In genomic region chr11:3944198-3944597, GRCh38 we compare ENCODE assay signal across 12 cellular contexts.
DNase-seq lines count a peak whose midpoint lies in the region; ATAC-seq, FAIRE-seq and TF ChIP-seq lines count a peak whose summit lies in the region.
"Had no signal": no experiment of that assay in that cellular context is flagged by ENCODE, and none has a peak within 500 bp of the region (broad histone marks: within the 10 kb centered on the region; RNA-seq: fewer than 3 reads in every experiment).

No MANE protein-coding gene starts in this region.

- no peak overlapping the region for H3K4me3 ChIP-seq in BLaER1 treated with 17β-estradiol and CSF1 and Interleukin-3, amounts not matched to agents 10 nM and 100 nM
- no peak overlapping the region for H3K4me3 ChIP-seq in Peyer's patch
- H3K4me3 ChIP-seq in esophagus muscularis mucosa: no peak overlapping the region
- no peak overlapping the region for H3K4me3 ChIP-seq in psoas muscle

- peak overlapping the region in 9 of 11 experiments; percentile 11 to 54 (median 43); a peak in 17 of 22 replicates for H3K4me2 ChIP-seq in BLaER1 treated with 17β-estradiol and CSF1 and Interleukin-3, amounts not matched to agents 10 nM and 100 nM

- H3K36me3 ChIP-seq in BLaER1 treated with 17β-estradiol and CSF1 and Interleukin-3, amounts not matched to agents 10 nM and 100 nM: peaks cover 0 to 20% (median 0%) of the 10 kb centered on the region in 11 experiments; a peak in 3 of 22 replicates
- H3K36me3 ChIP-seq in Peyer's patch (no peaks in the 10 kb centered on the region), esophagus muscularis mucosa (no peaks in the 10 kb centered on the region), psoas muscle (ENCODE audit: insufficient read depth in 1 of 2, low read depth in 1 of 2) (no peaks in the 10 kb centered on the region)

- CTCF ChIA-PET in HEK293T (lab: Yijun Ruan, JAX): no interaction called here

- H3K27ac ChIP-seq in BLaER1 treated with 17β-estradiol and CSF1 and Interleukin-3, amounts not matched to agents 10 nM and 100 nM: no peak overlapping the region
- H3K27ac ChIP-seq in Peyer's patch (peak overlapping the region in 3 of 4 donors; percentile 2 to 40 (median 11)), esophagus muscularis mucosa (replicated peaks in 1 of 4) (peak overlapping the region; percentile 50 to 84 (median 64)), psoas muscle (peak overlapping the region; percentile 56)

- H3K4me1 ChIP-seq in BLaER1 treated with 17β-estradiol and CSF1 and Interleukin-3, amounts not matched to agents 10 nM and 100 nM: peaks cover 57 to 66% (median 63%) of the 10 kb centered on the region in 10 experiments
- H3K4me1 ChIP-seq in Peyer's patch (peaks cover 0 to 41% (median 22%) of the 10 kb centered on the region in 4 donors), esophagus muscularis mucosa (peaks cover 75 to 97% (median 91%) of the 10 kb centered on the region in 4 donors), psoas muscle (peaks cover 78% of the 10 kb centered on the region)

- peaks cover 0 to 6% (median 0%) of the 10 kb centered on the region in 11 experiments; a peak in 2 of 22 replicates for H3K9me3 ChIP-seq in BLaER1 treated with 17β-estradiol and CSF1 and Interleukin-3, amounts not matched to agents 10 nM and 100 nM (replicated peaks in 1 of 11)
- no peaks in the 10 kb centered on the region for H3K9me3 ChIP-seq in Peyer's patch
- no peaks in the 10 kb centered on the region for H3K9me3 ChIP-seq in esophagus muscularis mucosa
- H3K9me3 ChIP-seq in psoas muscle: no peaks in the 10 kb centered on the region

- WGBS in esophagus muscularis mucosa: 59% methylated on average over 1 of the region's 1 CpG
- WGBS in psoas muscle, 3 donors: 11 to 23% (median 16%) methylated on average over 1 of the region's 1 CpG

- DNase-seq in Peyer's patch (no peak), esophagus muscularis mucosa (ENCODE audit: extremely low spot score) (no peak), psoas muscle (peak; percentile 31 to 58), HEK293T (ENCODE audit: extremely low spot score) (no peak), NCI-H1436 (lab: John Stamatoyannopoulos, UW) (no peak), D721Med (ENCODE audit: insufficient read length, low spot score) (no peak)
- DNase-seq: activated CD4-positive, CD25-positive, alpha-beta regulatory T cell; mesendoderm; NCI-H1092 had no signal

- POLR2A ChIA-PET in HEK293T (lab: Yijun Ruan, JAX): no interaction called here

- no peak for TF ChIP-seq POLR2A in Peyer's patch (IDR thresholded peaks at IDR 0.05)
- TF ChIP-seq POLR2A in esophagus muscularis mucosa (IDR thresholded peaks at IDR 0.05; ENCODE audit: low read depth): no peak

- intact Hi-C loops in esophagus muscularis mucosa (cut with DNase I) (loop anchor here (10.0 kb wide), 2 partner anchors 89 to 111 kb away; partner anchors contain the start of gene STIM1), psoas muscle (cut with DNase I) (no loop called here)

- no peaks in the 10 kb centered on the region for H3K27me3 ChIP-seq in BLaER1 treated with 17β-estradiol and CSF1 and Interleukin-3, amounts not matched to agents 10 nM and 100 nM
- H3K27me3 ChIP-seq in Peyer's patch (no peaks in the 10 kb centered on the region), esophagus muscularis mucosa (no peaks in the 10 kb centered on the region), psoas muscle (ENCODE audit: insufficient read depth in 3 of 3, low read length in 2 of 3) (no peaks in the 10 kb centered on the region)

- no peak overlapping the region for H3K9ac ChIP-seq in BLaER1 treated with 17β-estradiol and CSF1 and Interleukin-3, amounts not matched to agents 10 nM and 100 nM

- TF ChIP-seq CTCF in Peyer's patch (IDR thresholded peaks at IDR 0.05) (no peak), esophagus muscularis mucosa (IDR thresholded peaks at IDR 0.05) (no peak), psoas muscle (IDR thresholded peaks at IDR 0.05) (no peak), D721Med (IDR thresholded peaks at IDR 0.05; ENCODE audit: insufficient read depth, missing control alignments) (no peak)

- ATAC-seq in psoas muscle (peak in 3 of 4 donors; percentile 53 to 73 (median 73)), GM21737 (IDR thresholded peaks at IDR 0.05; ENCODE audit: unreplicated experiment) (no peak)

- peaks cover 0 to 62% (median 6%) of the 10 kb centered on the region in 11 experiments; a peak in 8 of 22 replicates for H4K20me1 ChIP-seq in BLaER1 treated with 17β-estradiol and CSF1 and Interleukin-3, amounts not matched to agents 10 nM and 100 nM

- TF ChIP-seq EP300 in esophagus muscularis mucosa (IDR thresholded peaks at IDR 0.05): no peak

- no peak for FAIRE-seq in D721Med (lab: Jason Lieb, UNC)
- FAIRE-seq: frontal cortex had no signal

TF ChIP-seq in HEK293T, 16 proteins besides CTCF, POLR2A, EP300 and RAD21:
- TF ChIP-seq FOXK2 (IDR thresholded peaks at IDR 0.05) (no peak), PKNOX1 (IDR thresholded peaks at IDR 0.05) (no peak), SP1 (IDR thresholded peaks at IDR 0.05) (no peak), LEF1 (IDR thresholded peaks at IDR 0.05; ENCODE audit: borderline replicate concordance) (no peak), ELF4 (IDR thresholded peaks at IDR 0.05) (no peak)

Comparison
In these comparisons a context has a peak if more than half of its experiments do, and no peak if none do; other contexts are left out.
1. H3K27ac ChIP-seq: peak in Peyer's patch (3 of 4), esophagus muscularis mucosa (4 of 4) and psoas muscle (single experiment); none in BLaER1 treated with 17β-estradiol and CSF1 and Interleukin-3, amounts not matched to agents 10 nM and 100 nM (0 of 11).
2. DNase-seq: peak in psoas muscle (2 of 2); none in Peyer's patch (0 of 3), esophagus muscularis mucosa (single experiment), HEK293T (single experiment), NCI-H1436 (single experiment) and D721Med (single experiment).